Comparison of ENCODE assay signal across 8 cellular contexts in the genomic region with DNA sequence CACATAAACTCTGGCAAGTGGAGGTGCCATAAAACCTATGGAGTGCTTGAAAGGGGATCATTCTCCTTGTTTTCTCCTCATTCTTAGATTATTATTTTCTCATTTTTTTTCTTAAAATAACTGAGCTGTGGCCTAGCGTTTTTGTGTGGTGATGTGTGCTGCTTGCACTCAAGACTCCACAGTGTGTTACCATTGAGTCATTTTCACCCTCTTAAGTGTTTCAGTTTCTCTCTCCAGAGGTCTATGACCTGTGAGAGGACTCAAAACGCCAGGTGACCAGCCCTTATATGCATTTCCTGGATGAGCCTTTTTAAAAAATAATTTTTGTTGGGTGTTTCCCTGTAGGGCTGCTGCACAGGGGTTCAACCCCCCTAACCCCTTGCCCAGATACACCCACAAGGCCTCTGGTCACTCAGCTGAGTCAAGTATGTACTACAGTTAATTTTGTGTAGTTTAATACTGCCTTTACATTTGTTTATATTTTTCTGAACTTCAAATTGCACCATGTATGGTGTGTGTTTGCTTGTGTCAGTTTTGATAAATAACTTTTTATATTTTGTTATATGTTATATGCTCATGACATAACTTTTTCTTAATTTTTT. TPM values are rescaled to one million over a fixed set of nuclear protein-coding genes. Genes with fewer than 3 reads are reported as not detected.
DNase-seq lines count a peak whose midpoint lies in the region; ATAC-seq and TF ChIP-seq lines count a peak whose summit lies in the region.
"Had no signal": no experiment of that assay in that cellular context is flagged by ENCODE, and none has a peak within 500 bp of the region (broad histone marks: within the 10 kb centered on the region; RNA-seq: fewer than 3 reads in every experiment).

No MANE protein-coding gene starts in this region.

- DNase-seq in mucosa of descending colon (no peak), COLO668 (lab: John Stamatoyannopoulos, UW; ENCODE audit: unreplicated experiment) (no peak), caudate nucleus (lab: John Stamatoyannopoulos, UW) (no peak), substantia nigra (lab: John Stamatoyannopoulos, UW) (no peak)
- DNase-seq: NCI-H2171 treated with DMSO at 0.1 percent for 48 hours had no signal

- TF ChIP-seq CTCF in mucosa of descending colon (IDR thresholded peaks at IDR 0.05): no peak

- H3K36me3 ChIP-seq in mucosa of descending colon (ENCODE audit: low read depth): no peaks in the 10 kb centered on the region

- no peaks in the 10 kb centered on the region for H3K4me1 ChIP-seq in mucosa of descending colon (ENCODE audit: low read depth)

- H3K27ac ChIP-seq in caudate nucleus (ENCODE audit: low read depth, low read length) (no peak overlapping the region), substantia nigra (ENCODE audit: low read depth, low read length, poor library complexity, severe bottlenecking) (no peak overlapping the region)

- no peak overlapping the region for H3K4me3 ChIP-seq in mucosa of descending colon

- ATAC-seq in GM18907 (IDR thresholded peaks at IDR 0.05; ENCODE audit: unreplicated experiment): peak; percentile 99
- peak; percentile 99 for ATAC-seq in GM21737 (IDR thresholded peaks at IDR 0.05; ENCODE audit: unreplicated experiment)
- peak; percentile 100 for ATAC-seq in HG03520 (IDR thresholded peaks at IDR 0.05; ENCODE audit: unreplicated experiment)
- peak; percentile 51 for ATAC-seq in mucosa of descending colon

- H3K9me3 ChIP-seq in mucosa of descending colon: peaks cover 8% of the 10 kb centered on the region

- intact Hi-C loops in mucosa of descending colon (cut with DNase I, micrococcal nuclease): loop anchor here (10.0 kb wide), 2 partner anchors 190 to 220 kb away; a partner anchor contains a TSS

RNA-seq across cellular contexts. Expression of a gene that starts 15.4 kb away (rescaled TPM):
- 1 to 10 TPM in 2 of 3 donors, under 1 TPM in 1; 0.51 to 1.4 (median 1.4) TPM for total RNA-seq in mucosa of descending colon

RNA-seq across cellular contexts. Expression of a gene that starts 47.1 kb away (rescaled TPM):
- total RNA-seq in mucosa of descending colon: 10 to 100 TPM; 44.1 to 60.0 (median 51.0) TPM

RNA-seq across cellular contexts. Expression of a gene that starts 47.2 kb away (rescaled TPM):
- total RNA-seq in mucosa of descending colon: 10 to 100 TPM; 34.9 to 39.4 (median 36.3) TPM
